ENCODE assay signal across 8 cellular contexts in the genomic region with DNA sequence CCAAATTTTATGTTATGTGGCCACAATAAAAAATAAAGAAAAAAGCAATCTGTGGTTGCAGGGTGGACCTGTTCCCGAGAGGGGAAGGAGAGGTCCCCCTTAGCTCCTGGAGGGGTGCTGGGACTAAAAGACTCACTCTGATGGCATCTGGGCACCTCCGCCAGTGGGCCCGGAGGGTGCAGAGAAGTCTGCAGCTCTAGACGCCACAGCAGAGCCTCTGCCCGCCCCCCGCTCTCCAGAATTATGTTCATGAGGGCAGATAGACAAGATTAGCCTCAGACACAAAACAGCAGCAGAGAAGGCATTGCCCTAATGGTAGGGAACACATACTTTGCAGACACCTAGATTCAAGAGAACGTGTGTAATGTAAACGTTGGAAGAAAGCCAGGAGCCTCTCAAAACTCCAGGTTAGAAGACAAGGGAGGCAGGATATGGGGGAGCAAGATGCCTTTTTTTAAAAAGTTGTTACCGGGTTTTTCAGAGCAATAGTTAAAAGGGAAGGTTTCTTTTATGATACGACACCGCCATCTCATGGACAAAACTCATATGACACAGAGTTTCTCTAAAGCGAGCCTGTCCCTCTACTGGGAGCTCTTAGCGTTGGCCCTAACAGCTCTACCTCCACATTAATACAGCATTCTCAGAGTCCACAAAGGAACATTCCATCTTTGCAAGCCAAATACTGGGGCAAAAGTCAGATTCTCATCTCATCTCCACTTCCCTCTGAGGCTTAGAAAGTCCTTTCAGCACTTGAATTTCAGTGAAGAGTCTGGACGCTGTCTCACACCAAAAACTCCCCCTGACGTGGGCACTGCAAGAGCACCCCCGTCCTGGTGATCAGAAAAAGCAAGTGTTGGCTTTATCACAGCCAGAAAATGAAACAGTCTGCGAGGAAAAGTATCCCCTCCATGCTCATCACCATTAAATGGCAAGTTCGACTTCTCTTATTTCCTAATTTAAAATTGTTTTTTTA. TPM values are rescaled to one million over a fixed set of nuclear protein-coding genes. Genes with fewer than 3 reads are reported as not detected.
A peak's percentile ranks its signal among the peaks of the same experiment; 100 is the strongest.
DNase-seq lines count a peak whose midpoint lies in the region; ATAC-seq, FAIRE-seq and TF ChIP-seq lines count a peak whose summit lies in the region.

No MANE protein-coding gene starts in this region.

- peak; percentile 71 for TF ChIP-seq CTCF in retinal pigment epithelial cell (conservative IDR thresholded peaks at IDR 0.05; ENCODE audit: low read depth, low read length)

- peak; percentile 41 to 67 for ATAC-seq in activated CD4-positive, CD25-positive, alpha-beta regulatory T cell treated with anti-CD3 and anti-CD28 coated beads, Interleukin-2, amount 50 U/mL, for 24 hours
- ATAC-seq in left cardiac atrium (peak; percentile 50 to 73), HG02840 (IDR thresholded peaks at IDR 0.05; ENCODE audit: low FRiP score, unreplicated experiment) (no peak)

- FAIRE-seq in HTR-8/SVneo (lab: Jason Lieb, UNC) = no peak

- H3K9ac ChIP-seq in adipocyte (ENCODE audit: low read length) = no peak overlapping the region

- peaks cover 4% of the 10 kb centered on the region for H3K4me1 ChIP-seq in adipocyte (ENCODE audit: control insufficient read depth, insufficient read depth, low read length)

- H3K36me3 ChIP-seq in adipocyte (ENCODE audit: control insufficient read depth, insufficient read depth, low read length, severe bottlenecking) = no peaks in the 10 kb centered on the region

- peaks cover 11% of the 10 kb centered on the region for H3K27me3 ChIP-seq in adipocyte (replicated peaks; ENCODE audit: control insufficient read depth, insufficient read depth, low read length)

- H3K9me3 ChIP-seq in adipocyte (ENCODE audit: control insufficient read depth, low read length) = no peaks in the 10 kb centered on the region

- H3K4me3 ChIP-seq in adipocyte (ENCODE audit: low read length) = no peak overlapping the region
- no peak overlapping the region for H3K4me3 ChIP-seq in retinal pigment epithelial cell (ENCODE audit: low read length)

- DNase-seq in activated CD4-positive, CD25-positive, alpha-beta regulatory T cell (lab: John Stamatoyannopoulos, UW) = no peak
- DNase-seq in HTR-8/SVneo (ENCODE audit: insufficient read length, low spot score) (peak; percentile 77), RKO (ENCODE audit: low spot score) (peak; percentile 65), adipocyte (ENCODE audit: low read depth) (peak; percentile 93), left cardiac atrium (no peak), retinal pigment epithelial cell (ENCODE audit: low read depth) (peak; percentile 19)

- intact Hi-C loops in left cardiac atrium (cut with DNase I) = no loop called here

RNA-seq across cellular contexts. Expression of a gene that starts 47.2 kb away (rescaled TPM):
- under 1 TPM; 0.24 to 0.29 TPM for total RNA-seq in left cardiac atrium

Comparison
In these comparisons a context has a peak if more than half of its experiments do, and no peak if none do; other contexts are left out.
1. DNase-seq: peak in HTR-8/SVneo (single experiment), RKO (single experiment), adipocyte (single experiment) and retinal pigment epithelial cell (single experiment); none in activated CD4-positive, CD25-positive, alpha-beta regulatory T cell (0 of 4) and left cardiac atrium (single experiment).